21 cellular contexts compared by ENCODE assay signal in genomic region chr14:24377660-24378059, GRCh38. TPM values are rescaled to one million over a fixed set of nuclear protein-coding genes. Genes with fewer than 3 reads are reported as not detected.
A peak's percentile ranks its signal among the peaks of the same experiment; 100 is the strongest.
DNase-seq lines count a peak whose midpoint lies in the region; ATAC-seq and TF ChIP-seq lines count a peak whose summit lies in the region.
"Had no signal": no experiment of that assay in that cellular context is flagged by ENCODE, and none has a peak within 500 bp of the region (broad histone marks: within the 10 kb centered on the region; RNA-seq: fewer than 3 reads in every experiment).

No MANE protein-coding gene starts in this region.

- no peaks in the 10 kb centered on the region for H3K4me1 Mint-ChIP-seq in natural killer cell treated with Interleukin-12 subunit alpha and Interleukin-12 subunit beta and Interleukin-15 and Interleukin-18, amount 100 ng/mL, for 72 hours (ENCODE audit: low read depth in 2 of 2)
- H3K4me1 Mint-ChIP-seq: CD4-positive, CD25-positive, alpha-beta regulatory T cell; IgD-negative memory B cell; immature natural killer cell had no signal

- no peaks in the 10 kb centered on the region for H3K9me3 Mint-ChIP-seq in natural killer cell treated with Interleukin-12 subunit alpha and Interleukin-12 subunit beta and Interleukin-15 and Interleukin-18, amount 100 ng/mL, for 72 hours
- H3K9me3 Mint-ChIP-seq: activated T-helper 2 cell treated with anti-CD3 and anti-CD28 coated beads, Interferon-gamma antibody, Interleukin-2, Interleukin-4, amounts not matched to agents 10 μg/mL and 5 μg/mL and 100 μg/mL, durations not matched to agents 14 hours and 24 hours and 36 hours; CD4-positive, CD25-positive, alpha-beta regulatory T cell; IgD-negative memory B cell; immature natural killer cell had no signal

- no peaks in the 10 kb centered on the region for H3K27me3 ChIP-seq in WERI-Rb-1 (ENCODE audit: insufficient read depth, low read depth, severe bottlenecking)
- H3K27me3 ChIP-seq: colonic mucosa had no signal

- no peaks in the 10 kb centered on the region for H3K27me3 Mint-ChIP-seq in natural killer cell treated with Interleukin-12 subunit alpha and Interleukin-12 subunit beta and Interleukin-15 and Interleukin-18, amount 100 ng/mL, for 72 hours
- H3K27me3 Mint-ChIP-seq: IgD-negative memory B cell had no signal

- no peak overlapping the region; the same call in 1 of the 2 replicates for H3K27ac ChIP-seq in WERI-Rb-1
- H3K27ac ChIP-seq: 22Rv1, colonic mucosa, VCaP had no signal

- H3K36me3 Mint-ChIP-seq in natural killer cell treated with Interleukin-12 subunit alpha and Interleukin-12 subunit beta and Interleukin-15 and Interleukin-18, amount 100 ng/mL, for 72 hours: no peaks in the 10 kb centered on the region
- H3K36me3 Mint-ChIP-seq: CD4-positive, CD25-positive, alpha-beta regulatory T cell; immature natural killer cell had no signal

- no peaks in the 10 kb centered on the region for H3K9me3 ChIP-seq in WERI-Rb-1 (ENCODE audit: severe bottlenecking)
- H3K9me3 ChIP-seq: colonic mucosa had no signal

- H3K27ac Mint-ChIP-seq in natural killer cell treated with Interleukin-12 subunit alpha and Interleukin-12 subunit beta and Interleukin-15 and Interleukin-18, amount 100 ng/mL, for 72 hours: no peak overlapping the region
- H3K27ac Mint-ChIP-seq: activated T-helper 2 cell treated with anti-CD3 and anti-CD28 coated beads, Interferon-gamma antibody, Interleukin-2, Interleukin-4, amounts not matched to agents 10 μg/mL and 5 μg/mL and 100 μg/mL, durations not matched to agents 14 hours and 24 hours and 36 hours; CD4-positive, CD25-positive, alpha-beta regulatory T cell; IgD-negative memory B cell; immature natural killer cell had no signal

- DNase-seq in DMS153 (lab: John Stamatoyannopoulos, UW): peak; percentile 74
- DNase-seq in DMS153 treated with DMSO at 0.1 percent for 48 hours (lab: John Stamatoyannopoulos, UW; ENCODE audit: unreplicated experiment): no peak
- peak; percentile 45 for DNase-seq in HPDE6-E6E7 (ENCODE audit: extremely low spot score)
- DNase-seq in WERI-Rb-1: peak; percentile 16
- peak; percentile 69 for DNase-seq in mucosa of gallbladder (ENCODE audit: low spot score)
- DNase-seq in natural killer cell treated with Interleukin-12 subunit alpha and Interleukin-12 subunit beta and Interleukin-15 and Interleukin-18, amount 100 ng/mL, for 72 hours (ENCODE audit: low spot score): no peak
- no peak for DNase-seq in activated CD4-positive, alpha-beta T cell treated with anti-CD3 and anti-CD28 coated beads for 1 hour
- DNase-seq: activated CD8-positive, alpha-beta memory T cell treated with anti-CD3 and anti-CD28 coated beads for 24 hours; amygdala; CD4-positive, CD25-positive, alpha-beta regulatory T cell; colonic mucosa; immature natural killer cell; mesendoderm; NCI-H1092 treated with DMSO at 0.1 percent for 48 hours; NCI-H748 treated with DMSO at 0.1 percent for 48 hours; stimulated activated CD4-positive, alpha-beta T cell treated with anti-CD3 and anti-CD28 coated beads, Interleukin-2, amount 100 ng/mL, for 48 hours had no signal

- no peak for TF ChIP-seq CTCF in WERI-Rb-1 (IDR thresholded peaks at IDR 0.05; ENCODE audit: low read depth, low read length)

- ATAC-seq in natural killer cell treated with Interleukin-12 subunit alpha and Interleukin-12 subunit beta and Interleukin-15 and Interleukin-18, amount 100 ng/mL, for 72 hours: no peak
- no peak for ATAC-seq in GM19035 (IDR thresholded peaks at IDR 0.05; ENCODE audit: unreplicated experiment)

- H3K4me3 Mint-ChIP-seq in natural killer cell treated with Interleukin-12 subunit alpha and Interleukin-12 subunit beta and Interleukin-15 and Interleukin-18, amount 100 ng/mL, for 72 hours: no peak overlapping the region
- H3K4me3 Mint-ChIP-seq: CD4-positive, CD25-positive, alpha-beta regulatory T cell; IgD-negative memory B cell; immature natural killer cell had no signal

- peaks cover 6% of the 10 kb centered on the region; the same call in 1 of the 2 replicates for H3K36me3 ChIP-seq in WERI-Rb-1
- H3K36me3 ChIP-seq: colonic mucosa had no signal

- no peak overlapping the region for H3K4me3 ChIP-seq in WERI-Rb-1 (ENCODE audit: low read depth, low read length)
- H3K4me3 ChIP-seq: colonic mucosa had no signal

RNA-seq across cellular contexts. Expression of gene NFATC4, which starts 9.7 kb away (rescaled TPM):
- total RNA-seq in mucosa of gallbladder: 148 TPM
- total RNA-seq in natural killer cell treated with Interleukin-12 subunit alpha and Interleukin-12 subunit beta and Interleukin-15 and Interleukin-18, amount 100 ng/mL, for 72 hours: not detected
- total RNA-seq: CD4-positive, CD25-positive, alpha-beta regulatory T cell had no signal

RNA-seq across cellular contexts. Expression of gene NYNRIN, which starts 21.1 kb away (rescaled TPM):
- 30.6 TPM for total RNA-seq in mucosa of gallbladder
- total RNA-seq in natural killer cell treated with Interleukin-12 subunit alpha and Interleukin-12 subunit beta and Interleukin-15 and Interleukin-18, amount 100 ng/mL, for 72 hours: under 1 TPM in 1 of 2 donors, not detected in 1; 0.11 TPM

RNA-seq across cellular contexts. Expression of gene RIPK3, which starts 37.9 kb away (rescaled TPM):
- 56.5 TPM for total RNA-seq in mucosa of gallbladder
- 10 to 100 TPM; 12.5 to 15.5 TPM for total RNA-seq in natural killer cell treated with Interleukin-12 subunit alpha and Interleukin-12 subunit beta and Interleukin-15 and Interleukin-18, amount 100 ng/mL, for 72 hours

RNA-seq across cellular contexts. Expression of gene ADCY4, which starts 42.8 kb away (rescaled TPM):
- 29.0 TPM for total RNA-seq in mucosa of gallbladder
- total RNA-seq in natural killer cell treated with Interleukin-12 subunit alpha and Interleukin-12 subunit beta and Interleukin-15 and Interleukin-18, amount 100 ng/mL, for 72 hours: 1 to 10 TPM; 1.0 to 1.9 TPM

RNA-seq across cellular contexts. Expression of gene CBLN3, which starts 51.8 kb away (rescaled TPM):
- 14.0 TPM for total RNA-seq in mucosa of gallbladder
- total RNA-seq in natural killer cell treated with Interleukin-12 subunit alpha and Interleukin-12 subunit beta and Interleukin-15 and Interleukin-18, amount 100 ng/mL, for 72 hours: 10 to 100 TPM in 1 of 2 donors, 1 to 10 TPM in 1; 5.3 to 10.9 TPM

Comparison
In these comparisons a context has a peak if more than half of its experiments do, and no peak if none do; other contexts are left out.
1. DNase-seq: peak in DMS153 (single experiment), HPDE6-E6E7 (single experiment), WERI-Rb-1 (single experiment) and mucosa of gallbladder (single experiment); none in DMS153 treated with DMSO at 0.1 percent for 48 hours (single experiment), natural killer cell treated with Interleukin-12 subunit alpha and Interleukin-12 subunit beta and Interleukin-15 and Interleukin-18, amount 100 ng/mL, for 72 hours (single experiment) and activated CD4-positive, alpha-beta T cell treated with anti-CD3 and anti-CD28 coated beads for 1 hour (single experiment).
2. RNA of gene NFATC4, which starts 9.7 kb away (total RNA-seq): 148 TPM in mucosa of gallbladder (single experiment); not detected in natural killer cell treated with Interleukin-12 subunit alpha and Interleukin-12 subunit beta and Interleukin-15 and Interleukin-18, amount 100 ng/mL, for 72 hours; every median in the first group is over 100 times any median in the second.
3. RNA of gene NYNRIN, which starts 21.1 kb away (total RNA-seq): 30.6 TPM in mucosa of gallbladder (single experiment); 0.11 TPM in natural killer cell treated with Interleukin-12 subunit alpha and Interleukin-12 subunit beta and Interleukin-15 and Interleukin-18, amount 100 ng/mL, for 72 hours; every median in the first group is over 10 times any median in the second.